In genomic region chr16:88915639-88916327, GRCh38 we compare ENCODE assay signal across 31 cellular contexts. TPM values are rescaled to one million over a fixed set of nuclear protein-coding genes. Genes with fewer than 3 reads are reported as not detected.
"Had no signal": no experiment of that assay in that cellular context is flagged by ENCODE, and none has a peak within 500 bp of the region (broad histone marks: within the 10 kb centered on the region; RNA-seq: fewer than 3 reads in every experiment).

No MANE protein-coding gene starts in this region.

- H3K27ac ChIP-seq: heart left ventricle, upper lobe of right lung had no signal

- H3K27me3 ChIP-seq: heart left ventricle, spleen, upper lobe of right lung had no signal

- H3K4me3 Mint-ChIP-seq: immature natural killer cell; mesothelial cell of epicardium; naive thymus-derived CD4-positive, alpha-beta T cell; neural crest cell; stimulated activated naive CD8-positive, alpha-beta T cell treated with anti-CD3 and anti-CD28 coated beads, Interleukin-15, Interleukin-2, amounts not matched to agents 100 ng/mL and 50 ng/mL, for 24 hours; T-helper 2 cell treated with Interferon-gamma antibody and Interleukin-4, amounts not matched to agents 5 μg/mL and 100 μg/mL, for 36 hours had no signal

- H3K36me3 ChIP-seq: heart left ventricle, upper lobe of right lung had no signal

- H3K4me1 Mint-ChIP-seq: immature natural killer cell had no signal

- H3K4me3 ChIP-seq: heart left ventricle, spleen, upper lobe of right lung had no signal

- H3K36me3 Mint-ChIP-seq: immature natural killer cell; mesothelial cell of epicardium; naive thymus-derived CD4-positive, alpha-beta T cell had no signal

- H3K9me3 ChIP-seq: heart left ventricle, spleen, upper lobe of right lung had no signal

- DNase-seq: activated CD4-positive, alpha-beta T cell treated with anti-CD3 and anti-CD28 coated beads for 4 hours; activated CD4-positive, alpha-beta T cell treated with anti-CD3 and anti-CD28 coated beads, Interleukin-2, amount 50 U/mL, for 4 hours; activated gamma-delta T cell treated with Interleukin-2 at 50 U/mL for 16 hours; activated naive CD4-positive, alpha-beta T cell treated with anti-CD3 and anti-CD28 coated beads, Interleukin-2, amount 50 U/mL, for 16 hours; activated T-cell treated with anti-CD3 and anti-CD28 coated beads for 4 hours; amniotic stem cell; central memory CD4-positive, alpha-beta T cell; heart left ventricle; hypothalamus; immature natural killer cell; kidney; left colon; mammary epithelial cell; naive thymus-derived CD4-positive, alpha-beta T cell; posterior cingulate gyrus; right cardiac atrium; spleen; stimulated activated CD4-positive, alpha-beta T cell treated with anti-CD3 and anti-CD28 coated beads, Interleukin-2, amount 100 ng/mL, for 48 hours; substantia nigra; T-helper 1 cell; upper lobe of right lung had no signal

- H3K27ac Mint-ChIP-seq: immature natural killer cell; mesothelial cell of epicardium; stimulated activated naive CD8-positive, alpha-beta T cell treated with anti-CD3 and anti-CD28 coated beads, Interleukin-15, Interleukin-2, amounts not matched to agents 100 ng/mL and 50 ng/mL, for 24 hours; T-helper 2 cell treated with Interferon-gamma antibody and Interleukin-4, amounts not matched to agents 5 μg/mL and 100 μg/mL, for 36 hours had no signal

- FAIRE-seq: astrocyte, endothelial cell of umbilical vein, kidney had no signal

- H3K27me3 Mint-ChIP-seq: stimulated activated naive CD8-positive, alpha-beta T cell treated with anti-CD3 and anti-CD28 coated beads, Interleukin-15, Interleukin-2, amounts not matched to agents 100 ng/mL and 50 ng/mL, for 24 hours had no signal

- ATAC-seq: heart left ventricle; left colon; naive thymus-derived CD4-positive, alpha-beta T cell; upper lobe of right lung had no signal

- H3K9me3 Mint-ChIP-seq: immature natural killer cell; neural crest cell; stimulated activated naive CD8-positive, alpha-beta T cell treated with anti-CD3 and anti-CD28 coated beads, Interleukin-15, Interleukin-2, amounts not matched to agents 100 ng/mL and 50 ng/mL, for 24 hours had no signal

RNA-seq across cellular contexts. Expression of gene PABPN1L, which starts 49.3 kb away (rescaled TPM):
- total RNA-seq: astrocyte; endothelial cell of umbilical vein; fibroblast of lung; fibroblast of villous mesenchyme; heart left ventricle; kidney; left colon; mammary epithelial cell; naive thymus-derived CD4-positive, alpha-beta T cell; neural crest cell; omental fat pad; right cardiac atrium; upper lobe of right lung had no signal
- polyA plus RNA-seq: endothelial cell of umbilical vein; fibroblast of lung; heart left ventricle; immature natural killer cell; liver; mammary epithelial cell; naive thymus-derived CD4-positive, alpha-beta T cell; right cardiac atrium had no signal
